1 cellular context compared by ENCODE assay signal in the genomic region with DNA sequence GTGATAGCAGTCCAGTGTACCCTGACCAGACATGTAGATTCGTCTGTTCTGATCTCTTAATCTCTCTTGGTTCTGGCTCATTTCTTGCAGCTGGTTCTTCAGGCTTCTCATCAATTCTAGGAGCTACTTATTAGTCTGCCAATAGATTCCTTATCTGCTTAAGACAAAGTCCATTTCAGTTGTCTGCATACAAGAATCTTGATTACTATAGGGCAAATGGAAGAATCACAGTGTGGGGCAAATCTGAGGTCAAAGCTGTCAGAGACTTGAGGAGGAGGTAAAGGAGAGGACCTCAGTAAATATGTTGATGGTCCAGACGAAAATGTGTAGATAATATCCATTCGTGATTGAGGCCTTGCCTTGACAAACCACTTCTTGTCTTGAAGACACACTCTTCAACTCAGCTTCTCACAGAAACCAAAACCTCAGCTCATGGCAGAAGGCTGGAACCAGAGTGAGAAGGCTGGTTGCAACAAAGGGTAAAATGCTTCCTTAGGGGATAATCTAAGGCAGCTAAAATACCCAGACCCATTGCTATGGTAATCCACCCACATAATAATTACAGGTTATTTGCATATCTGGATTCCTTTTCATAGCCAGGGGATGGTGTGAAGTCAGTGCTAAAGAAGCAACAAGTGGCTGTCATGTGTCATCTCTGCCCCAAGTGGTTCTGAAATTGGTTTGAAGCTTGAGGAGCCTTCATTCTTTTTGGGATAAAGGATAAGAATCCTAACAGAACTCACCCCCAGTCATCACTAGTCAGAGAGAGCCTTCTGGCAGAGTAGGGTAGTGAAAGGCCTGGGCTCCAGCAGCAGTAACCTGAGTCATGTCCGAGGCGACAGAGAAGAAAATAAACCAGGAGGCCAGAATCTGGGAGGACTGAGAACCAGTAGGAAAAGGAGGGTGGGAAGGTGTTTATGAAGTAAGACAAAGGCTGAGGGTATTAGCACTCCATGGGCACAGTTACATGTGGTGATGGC.
TF ChIP-seq lines count a peak whose summit lies in the region.

No MANE protein-coding gene starts in this region.

TF ChIP-seq in IMR-90, 13 proteins besides CTCF, POLR2A, EP300 and RAD21:
- TF ChIP-seq MXI1 (IDR thresholded peaks at IDR 0.05; ENCODE audit: borderline replicate concordance, low read depth, low read length) (no peak), RCOR1 (IDR thresholded peaks at IDR 0.05; ENCODE audit: insufficient replicate concordance, low read length) (no peak), CEBPB (IDR thresholded peaks at IDR 0.05; ENCODE audit: low read depth, low read length) (no peak), FOS (IDR thresholded peaks at IDR 0.05; ENCODE audit: low read depth, low read length) (no peak), CHD1 (IDR thresholded peaks at IDR 0.05; ENCODE audit: low read depth, low read length) (no peak), RFX5 (IDR thresholded peaks at IDR 0.05; ENCODE audit: low read depth, low read length) (no peak), NFE2L2 (IDR thresholded peaks at IDR 0.05; ENCODE audit: low read depth, low read length) (no peak), SMC3 (IDR thresholded peaks at IDR 0.05; ENCODE audit: low read depth, low read length) (no peak)
- TF ChIP-seq, protein P1, sequence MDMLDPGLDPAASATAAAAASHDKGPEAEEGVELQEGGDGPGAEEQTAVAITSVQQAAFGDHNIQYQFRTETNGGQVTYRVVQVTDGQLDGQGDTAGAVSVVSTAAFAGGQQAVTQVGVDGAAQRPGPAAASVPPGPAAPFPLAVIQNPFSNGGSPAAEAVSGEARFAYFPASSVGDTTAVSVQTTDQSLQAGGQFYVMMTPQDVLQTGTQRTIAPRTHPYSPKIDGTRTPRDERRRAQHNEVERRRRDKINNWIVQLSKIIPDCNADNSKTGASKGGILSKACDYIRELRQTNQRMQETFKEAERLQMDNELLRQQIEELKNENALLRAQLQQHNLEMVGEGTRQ (IDR thresholded peaks at IDR 0.05; ENCODE audit: low read depth, low read length), result no peak
TF ChIP-seq in IMR-90: peak in this region for 0.
